ENCODE assay signal across 6 cellular contexts in genomic region chr2:86739889-86740288, GRCh38. TPM values are rescaled to one million over a fixed set of nuclear protein-coding genes. Genes with fewer than 3 reads are reported as not detected.
"Had no signal": no experiment of that assay in that cellular context is flagged by ENCODE, and none has a peak within 500 bp of the region (broad histone marks: within the 10 kb centered on the region; RNA-seq: fewer than 3 reads in every experiment).

No MANE protein-coding gene starts in this region.

RNA-seq across cellular contexts. Expression of gene CD8A, which starts 50.8 kb away (rescaled TPM):
- total RNA-seq: dermis blood vessel endothelial cell, endothelial cell of umbilical vein, epithelial cell of proximal tubule, fibroblast of lung, fibroblast of villous mesenchyme, glomerular endothelial cell had no signal
- polyA plus RNA-seq: endothelial cell of umbilical vein, fibroblast of lung had no signal
